1 cellular context compared by ENCODE assay signal in the genomic region with DNA sequence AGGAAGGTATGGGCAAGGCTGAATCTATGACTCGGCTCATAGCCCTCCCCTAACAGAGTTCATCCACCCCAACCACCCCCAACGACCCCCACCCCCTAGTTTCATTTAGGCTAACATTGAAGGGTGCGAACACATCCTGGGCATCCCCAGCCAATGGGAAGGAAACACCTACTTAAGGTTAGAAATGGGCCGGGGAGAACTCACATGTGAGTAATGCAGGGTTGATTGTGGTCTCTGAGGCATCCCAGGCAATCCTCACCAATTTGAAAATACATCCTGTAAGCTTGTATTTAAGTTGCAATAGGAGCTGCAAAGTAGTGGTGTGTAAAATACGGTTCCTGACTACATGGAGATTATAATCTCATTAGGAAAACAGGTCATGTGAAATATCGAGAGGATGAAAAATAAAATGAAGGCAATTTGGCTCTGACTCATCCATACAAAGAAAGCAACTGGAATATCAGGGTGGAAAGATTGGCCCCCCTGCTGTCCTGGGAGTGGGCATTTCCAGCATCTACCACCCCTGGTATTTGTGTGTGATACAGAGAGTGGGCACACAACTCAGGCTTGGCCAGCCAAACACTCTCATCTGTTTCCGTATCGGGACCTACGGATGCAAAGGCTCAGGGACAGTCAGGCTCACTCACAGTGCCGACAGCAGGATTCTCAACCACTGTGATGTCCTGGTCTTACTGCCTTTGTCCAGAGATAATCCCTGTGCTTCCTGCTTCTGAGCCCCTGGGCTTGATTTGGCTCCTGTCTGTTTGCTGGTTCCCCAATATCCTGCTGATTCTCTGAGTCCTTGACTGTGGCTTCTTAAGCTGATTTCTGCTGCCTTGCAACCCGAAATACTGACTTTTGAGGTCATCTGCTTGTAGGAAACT.
TF ChIP-seq lines count a peak whose summit lies in the region.

No MANE protein-coding gene starts in this region.

TF ChIP-seq in H1, 55 proteins besides CTCF, POLR2A, EP300 and RAD21:
- TF ChIP-seq POU5F1 (IDR thresholded peaks at IDR 0.05; ENCODE audit: low read depth, low read length) (no peak), RFX5 (IDR thresholded peaks at IDR 0.05; ENCODE audit: borderline replicate concordance, low read depth, low read length) (no peak), RNF2 (IDR thresholded peaks at IDR 0.05; ENCODE audit: borderline replicate concordance, low read depth, low read length, missing control alignments, poor library complexity, severe bottlenecking) (no peak), FOSL1 (IDR thresholded peaks at IDR 0.05; ENCODE audit: insufficient read depth, low read depth, low read length) (no peak), YY1 (IDR thresholded peaks at IDR 0.05; ENCODE audit: low read depth, low read length) (no peak)
- TF ChIP-seq, protein P1, sequence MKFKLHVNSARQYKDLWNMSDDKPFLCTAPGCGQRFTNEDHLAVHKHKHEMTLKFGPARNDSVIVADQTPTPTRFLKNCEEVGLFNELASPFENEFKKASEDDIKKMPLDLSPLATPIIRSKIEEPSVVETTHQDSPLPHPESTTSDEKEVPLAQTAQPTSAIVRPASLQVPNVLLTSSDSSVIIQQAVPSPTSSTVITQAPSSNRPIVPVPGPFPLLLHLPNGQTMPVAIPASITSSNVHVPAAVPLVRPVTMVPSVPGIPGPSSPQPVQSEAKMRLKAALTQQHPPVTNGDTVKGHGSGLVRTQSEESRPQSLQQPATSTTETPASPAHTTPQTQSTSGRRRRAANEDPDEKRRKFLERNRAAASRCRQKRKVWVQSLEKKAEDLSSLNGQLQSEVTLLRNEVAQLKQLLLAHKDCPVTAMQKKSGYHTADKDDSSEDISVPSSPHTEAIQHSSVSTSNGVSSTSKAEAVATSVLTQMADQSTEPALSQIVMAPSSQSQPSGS (IDR thresholded peaks at IDR 0.05; ENCODE audit: low read length), result no peak
